ENCODE assay signal across 8 cellular contexts in the genomic region with DNA sequence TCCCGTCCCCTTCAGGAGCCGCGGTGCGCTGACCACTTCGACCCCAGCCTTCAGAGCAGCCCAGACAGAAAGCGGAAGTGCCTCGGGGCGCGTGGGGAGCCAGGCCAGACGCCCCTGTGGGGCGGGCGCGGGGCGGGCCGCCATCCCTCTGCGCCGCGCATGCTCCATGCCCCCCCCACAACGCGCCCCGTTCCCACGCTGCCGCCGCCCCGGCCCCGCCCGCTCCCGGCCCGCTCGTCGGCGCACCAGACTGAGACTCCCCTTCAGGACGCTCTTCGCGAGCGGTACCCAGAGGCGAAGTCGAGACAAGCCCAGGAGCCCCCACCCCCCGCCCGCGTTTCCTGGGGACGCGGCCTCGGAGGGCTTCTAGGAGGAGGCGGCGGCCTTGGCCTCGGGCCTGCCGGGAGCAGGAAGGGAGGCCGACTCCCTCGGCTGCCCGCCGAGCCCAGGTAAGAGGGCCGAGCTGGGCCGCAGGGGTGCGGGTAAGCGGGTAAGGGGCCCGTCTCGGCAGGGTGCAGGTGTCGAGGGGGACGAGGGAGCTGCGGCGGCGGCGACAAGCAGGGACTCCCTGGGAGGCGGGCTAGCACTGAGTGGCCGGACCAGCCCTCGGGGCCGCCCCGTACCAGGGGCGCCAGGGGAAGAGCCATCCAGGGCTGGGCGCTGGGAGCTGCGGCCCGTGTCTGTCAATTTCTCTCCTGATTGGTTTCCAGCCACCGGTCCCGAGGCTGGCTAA. TPM values are rescaled to one million over a fixed set of nuclear protein-coding genes. Genes with fewer than 3 reads are reported as not detected.
DNase-seq lines count a peak whose midpoint lies in the region; ATAC-seq and TF ChIP-seq lines count a peak whose summit lies in the region.

A gene with protein sequence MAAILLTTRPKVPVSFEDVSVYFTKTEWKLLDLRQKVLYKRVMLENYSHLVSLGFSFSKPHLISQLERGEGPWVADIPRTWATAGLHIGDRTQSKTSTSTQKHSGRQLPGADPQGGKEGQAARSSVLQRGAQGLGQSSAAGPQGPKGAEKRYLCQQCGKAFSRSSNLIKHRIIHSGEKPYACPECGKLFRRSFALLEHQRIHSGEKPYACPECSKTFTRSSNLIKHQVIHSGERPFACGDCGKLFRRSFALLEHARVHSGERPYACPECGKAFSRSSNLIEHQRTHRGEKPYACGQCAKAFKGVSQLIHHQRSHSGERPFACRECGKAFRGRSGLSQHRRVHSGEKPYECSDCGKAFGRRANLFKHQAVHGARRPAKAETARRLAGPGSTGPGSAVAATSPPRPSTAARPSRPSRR (plus strand): TSS at position 218 of the 733 bp plus-strand sequence. CDS start 6,851 bp downstream, outside the sequence.

- peak within 1 kb of the TSS; percentile 6 for H4K8ac ChIP-seq in mesenchymal stem cell (ENCODE audit: low read length)

- H4K20me1 ChIP-seq in DOHH2 (ENCODE audit: control insufficient read depth, insufficient read depth, low read depth, low read length): no peaks in the 10 kb centered on the region

- H3K27ac ChIP-seq in DOHH2 (ENCODE audit: low read depth, low read length): no peak within 1 kb of the TSS
- no peak within 1 kb of the TSS for H3K27ac ChIP-seq in mesenchymal stem cell (ENCODE audit: low read length, poor library complexity, severe bottlenecking)

- H3K27me3 ChIP-seq in DOHH2 (ENCODE audit: control insufficient read depth, low read length): no peaks in the 10 kb centered on the region
- peaks cover 21 to 67% of the 10 kb centered on the region in 2 experiments for H3K27me3 ChIP-seq in mesenchymal stem cell (ENCODE audit: control insufficient read depth in 1 of 2, insufficient read depth in 1 of 2, low read length in 2 of 2)

- H3K4me1 ChIP-seq in DOHH2 (ENCODE audit: control insufficient read depth, low read length) (peaks cover 19% of the 10 kb centered on the region), mesenchymal stem cell (ENCODE audit: control insufficient read depth, insufficient read depth, low read depth, low read length) (no peaks in the 10 kb centered on the region)

- no peaks in the 10 kb centered on the region for H3F3A ChIP-seq in DOHH2 (ENCODE audit: control insufficient read depth, insufficient read depth)

- peak within 1 kb of the TSS in 1 of 2 experiments; percentile 60 for H3K14ac ChIP-seq in mesenchymal stem cell (ENCODE audit: low read length in 2 of 2)

- H3K4me2 ChIP-seq in DOHH2 (ENCODE audit: low read length) (peak within 1 kb of the TSS; percentile 77), mesenchymal stem cell (ENCODE audit: low read length, poor library complexity, severe bottlenecking) (no peak within 1 kb of the TSS)

- H3K9me2 ChIP-seq in DOHH2 (replicated peaks; ENCODE audit: control insufficient read depth, low read length): no peaks in the 10 kb centered on the region

- H3K4me3 ChIP-seq in DOHH2 (ENCODE audit: low read length) (peak within 1 kb of the TSS; percentile 74), mesenchymal stem cell (ENCODE audit: insufficient read depth in 1 of 2, low read depth in 1 of 2, low read length in 2 of 2) (no peak within 1 kb of the TSS)

- no peaks in the 10 kb centered on the region for H3K9me3 ChIP-seq in DOHH2 (ENCODE audit: control insufficient read depth, insufficient read depth, low read length)
- no peaks in the 10 kb centered on the region for H3K9me3 ChIP-seq in mesenchymal stem cell (ENCODE audit: control insufficient read depth, low read length)

- H2BK120ac ChIP-seq in mesenchymal stem cell (ENCODE audit: low read depth, low read length): no peak within 1 kb of the TSS

- no peak within 1 kb of the TSS for H2AK5ac ChIP-seq in mesenchymal stem cell (ENCODE audit: low read length, severe bottlenecking)

- H2AFZ ChIP-seq in mesenchymal stem cell (ENCODE audit: low read depth, low read length): no peak within 1 kb of the TSS

- no peak within 1 kb of the TSS for H2BK12ac ChIP-seq in mesenchymal stem cell (ENCODE audit: low read length in 2 of 2)

- no peak within 1 kb of the TSS for H3K23ac ChIP-seq in mesenchymal stem cell (ENCODE audit: low read length in 2 of 2)

- H4K91ac ChIP-seq in mesenchymal stem cell (ENCODE audit: low read length): no peak within 1 kb of the TSS

- peak; percentile 53 for ATAC-seq in HG02588 (IDR thresholded peaks at IDR 0.05; ENCODE audit: unreplicated experiment)

- peaks cover 3% of the 10 kb centered on the region; the same call in 1 of the 2 replicates for H3K79me2 ChIP-seq in DOHH2 (ENCODE audit: control insufficient read depth, low read length)

- H3K79me1 ChIP-seq in mesenchymal stem cell (replicated peaks; ENCODE audit: low read length, poor library complexity, severe bottlenecking): no peaks in the 10 kb centered on the region

- H3K9ac ChIP-seq in mesenchymal stem cell (ENCODE audit: low read length): no peak within 1 kb of the TSS

- H3K4ac ChIP-seq in mesenchymal stem cell (ENCODE audit: low read depth in 1 of 2, low read length in 2 of 2): peak within 1 kb of the TSS in 1 of 2 experiments; percentile 10

- H3K36me3 ChIP-seq in DOHH2 (ENCODE audit: control insufficient read depth, low read length): no peaks in the 10 kb centered on the region
- no peaks in the 10 kb centered on the region for H3K36me3 ChIP-seq in mesenchymal stem cell (ENCODE audit: control insufficient read depth in 1 of 2, insufficient read depth in 2 of 2, low read depth in 1 of 2, low read length in 2 of 2)

- H2BK5ac ChIP-seq in mesenchymal stem cell (ENCODE audit: low read depth, low read length, poor library complexity, severe bottlenecking): no peak within 1 kb of the TSS

- DNase-seq in T-helper 2 cell: peak in 3 of 5 experiments; percentile 9 to 50 (median 13)
- peak; percentile 5 for DNase-seq in cerebellar cortex (ENCODE audit: low spot score)
- DNase-seq in mesenchymal stem cell: peak; percentile 14
- DNase-seq in stimulated activated naive CD4-positive, alpha-beta T cell treated with Interleukin-2 at 50 U/mL for 16 hours (lab: John Stamatoyannopoulos, UW): peak; percentile 21
- no peak for DNase-seq in SK-N-DZ (ENCODE audit: low spot score)
- no peak for DNase-seq in SKM-1 (lab: John Stamatoyannopoulos, UW; ENCODE audit: unreplicated experiment)

- 3% methylated on average over 21 of the region's 75 CpGs for WGBS in mesenchymal stem cell

- no peak within 1 kb of the TSS for H2BK15ac ChIP-seq in mesenchymal stem cell (ENCODE audit: low read depth, poor library complexity, severe bottlenecking)

- TF ChIP-seq CTCF in DOHH2 (IDR thresholded peaks at IDR 0.05; ENCODE audit: low read depth, low read length, poor library complexity, severe bottlenecking): no peak

- peak within 1 kb of the TSS in 1 of 2 experiments; percentile 24 for H3K18ac ChIP-seq in mesenchymal stem cell (ENCODE audit: low read depth in 1 of 2, low read length in 2 of 2)

RNA-seq across cellular contexts. Expression of the gene that starts here (rescaled TPM):
- polyA plus RNA-seq in mesenchymal stem cell (2013, experiment 1 of 2): 0.48 TPM
- polyA plus RNA-seq in mesenchymal stem cell (2013, experiment 2 of 2): 0.44 TPM
- 0.03 TPM in 1 of 2 replicates, not detected in the other for polyA plus RNA-seq in SK-N-DZ (2014; cell fraction: cytosol; rRNA removed)
- 0.17 TPM in 1 of 2 replicates, not detected in the other for polyA plus RNA-seq in SK-N-DZ (2014; cell fraction: nucleus; rRNA removed)

Comparison
In these comparisons a context has a peak if more than half of its experiments do, and no peak if none do; other contexts are left out.
1. DNase-seq: peak in T-helper 2 cell (3 of 5), cerebellar cortex (single experiment), mesenchymal stem cell (single experiment) and stimulated activated naive CD4-positive, alpha-beta T cell treated with Interleukin-2 at 50 U/mL for 16 hours (single experiment); none in SK-N-DZ (single experiment) and SKM-1 (single experiment).